11 cellular contexts compared by ENCODE assay signal in genomic region chr3:13427662-13428603, GRCh38. TPM values are rescaled to one million over a fixed set of nuclear protein-coding genes. Genes with fewer than 3 reads are reported as not detected.
A peak's percentile ranks its signal among the peaks of the same experiment; 100 is the strongest.
DNase-seq lines count a peak whose midpoint lies in the region; ATAC-seq and TF ChIP-seq lines count a peak whose summit lies in the region.
"Had no signal": no experiment of that assay in that cellular context is flagged by ENCODE, and none has a peak within 500 bp of the region (broad histone marks: within the 10 kb centered on the region; RNA-seq: fewer than 3 reads in every experiment).

No MANE protein-coding gene starts in this region.

- WGBS in thyroid gland, 2 donors = 85 to 88% methylated on average over 12 of the region's 12 CpGs

- H3K4me1 Mint-ChIP-seq in activated naive CD8-positive, alpha-beta T cell treated with anti-CD3 and anti-CD28 coated beads for 36 hours = peaks cover 33% of the 10 kb centered on the region
- H3K4me1 Mint-ChIP-seq in stimulated activated naive CD8-positive, alpha-beta T cell treated with anti-CD3 and anti-CD28 coated beads, Interleukin-15, amount 100 ng/mL, for 72 hours = peaks cover 43% of the 10 kb centered on the region

- peak; percentile 43 for DNase-seq in stimulated activated CD4-positive, alpha-beta T cell treated with anti-CD3 and anti-CD28 coated beads, Interleukin-2, amount 100 ng/mL, for 4 hours (ENCODE audit: low read depth)
- DNase-seq in stimulated activated CD4-positive, alpha-beta T cell treated with anti-CD3 and anti-CD28 coated beads, Interleukin-2, amount 100 ng/mL, for 48 hours = no peak
- DNase-seq in RPMI8226 (peak; percentile 73), thyroid gland (no peak), COLO829 (ENCODE audit: low spot score) (no peak), ureter (ENCODE audit: low spot score) (no peak)
- no peak for DNase-seq in activated naive CD8-positive, alpha-beta T cell treated with anti-CD3 and anti-CD28 coated beads for 36 hours
- DNase-seq in stimulated activated naive CD8-positive, alpha-beta T cell treated with anti-CD3 and anti-CD28 coated beads, Interleukin-15, amount 100 ng/mL, for 72 hours = no peak
- DNase-seq: KG1 had no signal

- ATAC-seq in stimulated activated naive CD8-positive, alpha-beta T cell treated with anti-CD3 and anti-CD28 coated beads, Interleukin-15, amount 100 ng/mL, for 72 hours = peak; percentile 90
- ATAC-seq: HCT116, left lobe of liver had no signal

- H3K36me3 ChIP-seq in thyroid gland = no peaks in the 10 kb centered on the region

- peaks cover 4% of the 10 kb centered on the region for H3K9me3 Mint-ChIP-seq in activated naive CD8-positive, alpha-beta T cell treated with anti-CD3 and anti-CD28 coated beads for 36 hours
- H3K9me3 Mint-ChIP-seq in stimulated activated naive CD8-positive, alpha-beta T cell treated with anti-CD3 and anti-CD28 coated beads, Interleukin-15, amount 100 ng/mL, for 72 hours = peaks cover 0 to 4% of the 10 kb centered on the region in 2 donors

- H3K27ac Mint-ChIP-seq in activated naive CD8-positive, alpha-beta T cell treated with anti-CD3 and anti-CD28 coated beads for 36 hours = peak overlapping the region; percentile 92
- peak overlapping the region; percentile 96 to 97 for H3K27ac Mint-ChIP-seq in stimulated activated naive CD8-positive, alpha-beta T cell treated with anti-CD3 and anti-CD28 coated beads, Interleukin-15, amount 100 ng/mL, for 72 hours

- no peaks in the 10 kb centered on the region for H3K9me3 ChIP-seq in thyroid gland

- no peak for TF ChIP-seq CTCF in thyroid gland (IDR thresholded peaks at IDR 0.05)

- H3K36me3 Mint-ChIP-seq in activated naive CD8-positive, alpha-beta T cell treated with anti-CD3 and anti-CD28 coated beads for 36 hours = no peaks in the 10 kb centered on the region

- TF ChIP-seq POLR2A in thyroid gland (IDR thresholded peaks at IDR 0.05) = no peak

- H3K4me3 ChIP-seq in thyroid gland (replicated peaks in 1 of 3) = no peak overlapping the region

- H3K4me1 ChIP-seq in thyroid gland = no peaks in the 10 kb centered on the region

- peak overlapping the region; percentile 19 for H3K4me3 Mint-ChIP-seq in activated naive CD8-positive, alpha-beta T cell treated with anti-CD3 and anti-CD28 coated beads for 36 hours
- peak overlapping the region; percentile 62 to 71 for H3K4me3 Mint-ChIP-seq in stimulated activated naive CD8-positive, alpha-beta T cell treated with anti-CD3 and anti-CD28 coated beads, Interleukin-15, amount 100 ng/mL, for 72 hours

- H3K27ac ChIP-seq in thyroid gland = no peak overlapping the region

- H3K27me3 Mint-ChIP-seq in activated naive CD8-positive, alpha-beta T cell treated with anti-CD3 and anti-CD28 coated beads for 36 hours = no peaks in the 10 kb centered on the region
- no peaks in the 10 kb centered on the region for H3K27me3 Mint-ChIP-seq in stimulated activated naive CD8-positive, alpha-beta T cell treated with anti-CD3 and anti-CD28 coated beads, Interleukin-15, amount 100 ng/mL, for 72 hours

- intact Hi-C loops in thyroid gland (cut with DNase I) = no loop called here

- H3K27me3 ChIP-seq in thyroid gland = no peaks in the 10 kb centered on the region

RNA-seq across cellular contexts. Expression of gene NUP210, which starts 7.8 kb away (rescaled TPM):
- 100 to 1,000 TPM; 127 to 131 TPM for total RNA-seq in activated naive CD8-positive, alpha-beta T cell treated with anti-CD3 and anti-CD28 coated beads for 36 hours
- 10 to 100 TPM in 3 of 4 donors, 1 to 10 TPM in 1; 9.8 to 24.6 (median 17.7) TPM for total RNA-seq in thyroid gland
- 19.9 TPM for total RNA-seq in ureter

RNA-seq across cellular contexts. Expression of gene HDAC11, which starts 52.2 kb away (rescaled TPM):
- 1 to 10 TPM; 1.6 to 2.7 TPM for total RNA-seq in activated naive CD8-positive, alpha-beta T cell treated with anti-CD3 and anti-CD28 coated beads for 36 hours
- total RNA-seq in thyroid gland = 10 to 100 TPM; 18.8 to 47.5 (median 30.8) TPM
- 17.4 TPM for total RNA-seq in ureter

Comparison
In these comparisons a context has a peak if more than half of its experiments do, and no peak if none do; other contexts are left out.
1. DNase-seq: peak in stimulated activated CD4-positive, alpha-beta T cell treated with anti-CD3 and anti-CD28 coated beads, Interleukin-2, amount 100 ng/mL, for 4 hours (single experiment) and RPMI8226 (single experiment); none in stimulated activated CD4-positive, alpha-beta T cell treated with anti-CD3 and anti-CD28 coated beads, Interleukin-2, amount 100 ng/mL, for 48 hours (0 of 2), activated naive CD8-positive, alpha-beta T cell treated with anti-CD3 and anti-CD28 coated beads for 36 hours (single experiment), stimulated activated naive CD8-positive, alpha-beta T cell treated with anti-CD3 and anti-CD28 coated beads, Interleukin-15, amount 100 ng/mL, for 72 hours (0 of 2), thyroid gland (0 of 2), COLO829 (single experiment) and ureter (single experiment).